32 cellular contexts compared by ENCODE assay signal in genomic region chr4:38538517-38538916, GRCh38.
"Had no signal": no experiment of that assay in that cellular context is flagged by ENCODE, and none has a peak within 500 bp of the region (broad histone marks: within the 10 kb centered on the region; RNA-seq: fewer than 3 reads in every experiment).

No MANE protein-coding gene starts in this region.

- ATAC-seq: activated CD8-positive, alpha-beta T cell treated with anti-CD3 and anti-CD28 coated beads for 36 hours; activated naive CD4-positive, alpha-beta T cell treated with anti-CD3 and anti-CD28 coated beads, Interleukin-2, amount 50 U/mL, for 72 hours; activated T-cell treated with anti-CD3 and anti-CD28 coated beads, Interleukin-2, amount 50 U/mL, for 4 hours; activated T-cell treated with anti-CD3 and anti-CD28 coated beads, Interleukin-2, amount 50 U/mL, for 72 hours; activated T-helper 17 cell treated with anti-CD3 and anti-CD28 coated beads, Interleukin-2, amount 50 U/mL, for 72 hours; body of pancreas had no signal

- H3K4me1 ChIP-seq: adrenal gland, body of pancreas, breast epithelium had no signal

- H3K36me3 ChIP-seq: adrenal gland, brain microvascular endothelial cell, breast epithelium had no signal

- H3K4me3 ChIP-seq: adrenal gland, body of pancreas, breast epithelium had no signal

- H3K27me3 ChIP-seq: adrenal gland, body of pancreas, brain microvascular endothelial cell, breast epithelium had no signal

- H3K9me3 ChIP-seq: adrenal gland, body of pancreas, breast epithelium had no signal

- H3K27ac ChIP-seq: adrenal gland, body of pancreas, brain microvascular endothelial cell, breast epithelium, VCaP had no signal

- DNase-seq: activated B cell treated with CpG ODN at 0.5 μM for 24 hours; activated CD4-positive, alpha-beta memory T cell treated with anti-CD3 and anti-CD28 coated beads for 36 hours; activated CD4-positive, alpha-beta T cell treated with anti-CD3 and anti-CD28 coated beads for 4 hours; activated CD4-positive, alpha-beta T cell treated with anti-CD3 and anti-CD28 coated beads, Interleukin-2, amount 10 ng/mL, durations not matched to agents 24 days and 14 days; activated CD4-positive, alpha-beta T cell treated with anti-CD3 and anti-CD28 coated beads, Interleukin-2, amount 50 U/mL, for 1 hour; activated CD4-positive, alpha-beta T cell treated with anti-CD3 and anti-CD28 coated beads, Interleukin-2, amount 50 U/mL, for 4 hours; activated CD4-positive, CD25-positive, alpha-beta regulatory T cell treated with anti-CD3 and anti-CD28 coated beads, Interleukin-2, amount 50 U/mL, for 72 hours; activated CD8-positive, alpha-beta memory T cell treated with anti-CD3 and anti-CD28 coated beads, Interleukin-2, amount 50 U/mL, for 4 hours; activated CD8-positive, alpha-beta T cell treated with anti-CD3 and anti-CD28 coated beads for 36 hours; activated effector memory CD4-positive, alpha-beta T cell treated with anti-CD3 and anti-CD28 coated beads, Interleukin-2, amount 50 U/mL, for 16 hours; activated gamma-delta T cell treated with Interleukin-2 at 50 U/mL for 16 hours; activated naive CD4-positive, alpha-beta T cell; activated naive CD4-positive, alpha-beta T cell treated with anti-CD3 and anti-CD28 coated beads for 36 hours; activated naive CD4-positive, alpha-beta T cell treated with anti-CD3 and anti-CD28 coated beads, Interleukin-2, amount 50 U/mL, for 16 hours; activated naive CD8-positive, alpha-beta T cell treated with anti-CD3 and anti-CD28 coated beads for 36 hours; activated T-cell treated with anti-CD3 and anti-CD28 coated beads for 4 hours; activated T-cell treated with anti-CD3 and anti-CD28 coated beads, Interleukin-2, amount 50 U/mL, for 1 hour; activated T-cell treated with anti-CD3 and anti-CD28 coated beads, Interleukin-2, amount 50 U/mL, for 4 hours; activated T-cell treated with anti-CD3 and anti-CD28 coated beads, Interleukin-2, amount 50 U/mL, for 72 hours; adrenal gland; amniotic stem cell; aorta; body of pancreas; brain microvascular endothelial cell; central memory CD4-positive, alpha-beta T cell; T-helper 1 cell; T-helper 2 cell; T-helper 9 cell had no signal
